22 cellular contexts compared by ENCODE assay signal in the genomic region with DNA sequence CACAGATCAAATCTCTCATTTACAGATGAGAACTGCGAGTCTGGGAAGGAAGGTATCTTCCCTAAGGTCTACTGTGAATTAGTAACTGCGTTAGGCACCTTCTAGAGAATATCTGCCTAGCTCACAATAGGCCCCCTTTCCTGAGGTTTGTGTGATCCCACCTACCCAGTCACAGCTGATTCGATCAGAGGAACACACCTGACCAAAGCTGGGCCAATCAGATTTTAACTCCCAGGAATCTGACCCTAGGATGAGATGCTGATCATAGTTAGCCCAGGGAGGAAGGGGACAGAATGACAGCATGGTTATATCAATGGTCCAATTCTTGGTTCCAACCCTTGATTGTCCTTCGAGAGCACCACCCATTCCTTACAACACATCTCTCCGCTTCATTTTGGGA. TPM values are rescaled to one million over a fixed set of nuclear protein-coding genes. Genes with fewer than 3 reads are reported as not detected.
DNase-seq lines count a peak whose midpoint lies in the region; ATAC-seq, FAIRE-seq and TF ChIP-seq lines count a peak whose summit lies in the region.
"Had no signal": no experiment of that assay in that cellular context is flagged by ENCODE, and none has a peak within 500 bp of the region (broad histone marks: within the 10 kb centered on the region; RNA-seq: fewer than 3 reads in every experiment).

No MANE protein-coding gene starts in this region.

- H3K4me1 ChIP-seq in endothelial cell of umbilical vein (ENCODE audit: control insufficient read depth, extremely low read depth, insufficient read depth, low read length) = no peaks in the 10 kb centered on the region
- H3K4me1 ChIP-seq: testis, vagina had no signal

- dilution Hi-C loops in endothelial cell of umbilical vein (cut with MboI; ENCODE audit: extremely low pct_ligation_motif_present, low sequenced_read_pairs) = no loop called here

- H3K4me1 Mint-ChIP-seq in natural killer cell = peaks cover 42 to 48% of the 10 kb centered on the region in 2 donors
- peaks cover 35 to 38% of the 10 kb centered on the region in 2 donors for H3K4me1 Mint-ChIP-seq in natural killer cell treated with Interleukin-12 subunit alpha and Interleukin-12 subunit beta and Interleukin-15 and Interleukin-18, amount 100 ng/mL, for 72 hours (ENCODE audit: low read depth in 2 of 2)
- H3K4me1 Mint-ChIP-seq in T-helper 17 cell = peaks cover 59% of the 10 kb centered on the region

- peak overlapping the region; percentile 60 to 100 for H3K27ac Mint-ChIP-seq in natural killer cell
- H3K27ac Mint-ChIP-seq in natural killer cell treated with Interleukin-12 subunit alpha and Interleukin-12 subunit beta and Interleukin-15 and Interleukin-18, amount 100 ng/mL, for 72 hours = no peak overlapping the region
- peak overlapping the region; percentile 100 for H3K27ac Mint-ChIP-seq in T-helper 17 cell
- H3K27ac Mint-ChIP-seq: CD14-positive monocyte had no signal

- DNase-seq in natural killer cell = no peak
- no peak for DNase-seq in natural killer cell treated with Interleukin-12 subunit alpha and Interleukin-12 subunit beta and Interleukin-15 and Interleukin-18, amount 100 ng/mL, for 72 hours (ENCODE audit: low spot score)
- no peak for DNase-seq in T-helper 17 cell
- DNase-seq in endothelial cell of umbilical vein (ENCODE audit: low read depth, low spot score) = no peak
- no peak for DNase-seq in AML-193 (lab: John Stamatoyannopoulos, UW)
- no peak for DNase-seq in HCEC 1CT
- no peak for DNase-seq in NCI-H748 (lab: John Stamatoyannopoulos, UW; ENCODE audit: unreplicated experiment)
- DNase-seq: activated CD4-positive, CD25-positive, alpha-beta regulatory T cell treated with anti-CD3 and anti-CD28 coated beads, Interleukin-2, amount 50 U/mL, for 72 hours; activated effector memory CD4-positive, alpha-beta T cell treated with Interleukin-2 at 50 U/mL for 16 hours; DMS79; erythroblast; foreskin melanocyte; KBM-7; mucosa of descending colon; NCI-H1694; NCI-H524 treated with DMSO at 0.1 percent for 48 hours; testis had no signal

- no peak for TF ChIP-seq POLR2A in endothelial cell of umbilical vein (IDR thresholded peaks at IDR 0.05; ENCODE audit: low read depth, low read length)

- no peak overlapping the region for H3K4me3 ChIP-seq in endothelial cell of umbilical vein (replicated peaks in 1 of 3; ENCODE audit: insufficient read depth in 1 of 3, low read depth in 1 of 3, low read length in 3 of 3)
- H3K4me3 ChIP-seq: hepatocyte, mucosa of descending colon, testis, vagina had no signal

- H3K27me3 Mint-ChIP-seq in natural killer cell (ENCODE audit: low read depth in 2 of 2) (peaks cover 0 to 6% of the 10 kb centered on the region in 2 donors), T-helper 17 cell (no peaks in the 10 kb centered on the region)
- H3K27me3 Mint-ChIP-seq in natural killer cell treated with Interleukin-12 subunit alpha and Interleukin-12 subunit beta and Interleukin-15 and Interleukin-18, amount 100 ng/mL, for 72 hours = peaks cover 0 to 2% of the 10 kb centered on the region in 2 donors

- H2AFZ ChIP-seq in endothelial cell of umbilical vein (ENCODE audit: low read depth, low read length) = no peak overlapping the region
- H2AFZ ChIP-seq: hepatocyte had no signal

- no peak overlapping the region for H3K27ac ChIP-seq in endothelial cell of umbilical vein (ENCODE audit: insufficient read depth, low read depth, low read length)
- H3K27ac ChIP-seq: hepatocyte, testis, vagina had no signal

- H3K79me2 ChIP-seq in endothelial cell of umbilical vein (ENCODE audit: control insufficient read depth, insufficient read depth, low read length) = no peaks in the 10 kb centered on the region
- H3K79me2 ChIP-seq: hepatocyte had no signal

- TF ChIP-seq CTCF in natural killer cell (IDR thresholded peaks at IDR 0.05) (no peak), endothelial cell of umbilical vein (IDR thresholded peaks at IDR 0.05; ENCODE audit: extremely low read depth in 1 of 2, insufficient read depth in 1 of 2, low read depth in 1 of 2, low read length in 2 of 2) (no peak)

- no peak overlapping the region for H3K4me3 Mint-ChIP-seq in natural killer cell
- H3K4me3 Mint-ChIP-seq in natural killer cell treated with Interleukin-12 subunit alpha and Interleukin-12 subunit beta and Interleukin-15 and Interleukin-18, amount 100 ng/mL, for 72 hours = no peak overlapping the region
- H3K4me3 Mint-ChIP-seq in T-helper 17 cell = peak overlapping the region; percentile 64
- H3K4me3 Mint-ChIP-seq: CD14-positive monocyte had no signal

- H3K36me3 Mint-ChIP-seq in natural killer cell (no peaks in the 10 kb centered on the region), T-helper 17 cell (ENCODE audit: low read depth) (no peaks in the 10 kb centered on the region)
- H3K36me3 Mint-ChIP-seq in natural killer cell treated with Interleukin-12 subunit alpha and Interleukin-12 subunit beta and Interleukin-15 and Interleukin-18, amount 100 ng/mL, for 72 hours = no peaks in the 10 kb centered on the region
- H3K36me3 Mint-ChIP-seq: CD14-positive monocyte had no signal

- no TSS peak for BruUV-seq in endothelial cell of umbilical vein (replicated peaks; lab: Mats Ljungman, UMichigan)

- peak; percentile 76 for FAIRE-seq in endothelial cell of umbilical vein (lab: Jason Lieb, UNC)
- FAIRE-seq: astrocyte, islet of Langerhans had no signal

- H3K4me2 ChIP-seq in endothelial cell of umbilical vein (ENCODE audit: insufficient read depth, low read length) = no peak overlapping the region
- H3K4me2 ChIP-seq: hepatocyte had no signal

- ATAC-seq in natural killer cell (no peak), T-helper 17 cell (no peak)
- ATAC-seq in natural killer cell treated with Interleukin-12 subunit alpha and Interleukin-12 subunit beta and Interleukin-15 and Interleukin-18, amount 100 ng/mL, for 72 hours = no peak

- CTCF ChIA-PET in endothelial cell of umbilical vein (lab: Charles Lee) = interaction anchor here (0.7 kb wide), 1 partner anchor 9 kb away, joined by 3 read pairs; no protein-coding TSS in a partner anchor

- H3K9me3 ChIP-seq in T-helper 17 cell (ENCODE audit: control insufficient read depth, low read length, poor library complexity, severe bottlenecking) = no peaks in the 10 kb centered on the region
- H3K9me3 ChIP-seq in endothelial cell of umbilical vein (replicated peaks; ENCODE audit: control insufficient read depth, insufficient read depth, low read length) = no peaks in the 10 kb centered on the region
- H3K9me3 ChIP-seq: mucosa of descending colon, testis, vagina had no signal

- POLR2A ChIA-PET in endothelial cell of umbilical vein (lab: Charles Lee) = no interaction called here

- H4K20me1 ChIP-seq in endothelial cell of umbilical vein (replicated peaks; ENCODE audit: control insufficient read depth, extremely low read depth, insufficient read depth, low read length) = no peaks in the 10 kb centered on the region

- intact Hi-C loops in natural killer cell (cut with micrococcal nuclease) (no loop called here), endothelial cell of umbilical vein (cut with micrococcal nuclease) (no loop called here)

- H3K9me1 ChIP-seq in endothelial cell of umbilical vein (replicated peaks; ENCODE audit: control insufficient read depth, extremely low read depth, insufficient read depth, low read length) = no peaks in the 10 kb centered on the region

- H3K27me3 ChIP-seq in endothelial cell of umbilical vein (ENCODE audit: control insufficient read depth in 2 of 2, insufficient read depth in 2 of 2, low read length in 2 of 2) = peaks cover 27 to 28% of the 10 kb centered on the region in 2 experiments
- H3K27me3 ChIP-seq: testis, vagina had no signal

- H3K9me3 Mint-ChIP-seq in natural killer cell = no peaks in the 10 kb centered on the region
- no peaks in the 10 kb centered on the region for H3K9me3 Mint-ChIP-seq in natural killer cell treated with Interleukin-12 subunit alpha and Interleukin-12 subunit beta and Interleukin-15 and Interleukin-18, amount 100 ng/mL, for 72 hours

- H3K36me3 ChIP-seq in endothelial cell of umbilical vein (ENCODE audit: control insufficient read depth in 2 of 2, extremely low read depth in 1 of 2, insufficient read depth in 2 of 2, low read length in 2 of 2) = no peaks in the 10 kb centered on the region
- H3K36me3 ChIP-seq: vagina had no signal

- H3K9ac ChIP-seq in endothelial cell of umbilical vein (replicated peaks; ENCODE audit: extremely low read depth, insufficient read depth, low read length) = no peak overlapping the region

TF ChIP-seq in endothelial cell of umbilical vein, 7 proteins besides CTCF, POLR2A, EP300 and RAD21:
- TF ChIP-seq FOS (IDR thresholded peaks at IDR 0.05; ENCODE audit: borderline replicate concordance, insufficient read depth, low read length) = no peak
- no peak for TF ChIP-seq GATA2 (IDR thresholded peaks at IDR 0.05; ENCODE audit: insufficient read depth, insufficient read length, low read depth, low read length)
- no peak for TF ChIP-seq MYC (IDR thresholded peaks at IDR 0.05; ENCODE audit: low read depth, low read length)
- no peak for TF ChIP-seq EZH2 (IDR thresholded peaks at IDR 0.05; ENCODE audit: borderline replicate concordance, low read depth, low read length, severe bottlenecking)
- no peak for TF ChIP-seq JUN (IDR thresholded peaks at IDR 0.05; ENCODE audit: borderline replicate concordance, insufficient read depth, insufficient read length, low read depth)
- TF ChIP-seq, protein P1, sequence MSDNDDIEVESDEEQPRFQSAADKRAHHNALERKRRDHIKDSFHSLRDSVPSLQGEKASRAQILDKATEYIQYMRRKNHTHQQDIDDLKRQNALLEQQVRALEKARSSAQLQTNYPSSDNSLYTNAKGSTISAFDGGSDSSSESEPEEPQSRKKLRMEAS (IDR thresholded peaks at IDR 0.05; ENCODE audit: insufficient read depth, insufficient read length) = no peak
- no peak for TF ChIP-seq POLR2AphosphoS5 (IDR thresholded peaks at IDR 0.05; ENCODE audit: insufficient read depth, low read depth, low read length)

RNA-seq across cellular contexts. Expression of gene CCDC167, which starts 7.4 kb away (rescaled TPM):
- total RNA-seq in natural killer cell (10 to 100 TPM; 10.2 to 27.4 (median 19.4) TPM), T-helper 17 cell (10 to 100 TPM; 29.6 to 43.7 TPM), endothelial cell of umbilical vein (46.6 and 52.7 TPM in 2 replicates)
- total RNA-seq in natural killer cell treated with Interleukin-12 subunit alpha and Interleukin-12 subunit beta and Interleukin-15 and Interleukin-18, amount 100 ng/mL, for 72 hours = 10 to 100 TPM; 46.0 to 54.8 TPM
- 84.8 and 105 TPM in 2 replicates for polyA plus RNA-seq in endothelial cell of umbilical vein
- 140 and 204 TPM in 2 replicates for polyA plus RNA-seq in endothelial cell of umbilical vein (2011; cell fraction: cytosol; rRNA removed)
- polyA plus RNA-seq in endothelial cell of umbilical vein (2011; cell fraction: nucleus; rRNA removed) = 43.4 and 47.1 TPM in 2 replicates
- 73.3 and 84.0 TPM in 2 replicates for polyA plus RNA-seq in endothelial cell of umbilical vein (2012)
- polyA minus RNA-seq in endothelial cell of umbilical vein = 13.9 and 20.1 TPM in 2 replicates
- 9.9 TPM for polyA minus RNA-seq in endothelial cell of umbilical vein (2011; cell fraction: cytosol; rRNA and poly(A)+ RNA removed)
- polyA minus RNA-seq in endothelial cell of umbilical vein (2011; cell fraction: nucleus; rRNA and poly(A)+ RNA removed) = 3.5 and 6.1 TPM in 2 replicates

Comparison
In these comparisons a context has a peak if more than half of its experiments do, and no peak if none do; other contexts are left out.
1. H3K27ac Mint-ChIP-seq: peak in natural killer cell (2 of 2) and T-helper 17 cell (single experiment); none in natural killer cell treated with Interleukin-12 subunit alpha and Interleukin-12 subunit beta and Interleukin-15 and Interleukin-18, amount 100 ng/mL, for 72 hours (0 of 2).